17 cellular contexts compared by ENCODE assay signal in the genomic region with DNA sequence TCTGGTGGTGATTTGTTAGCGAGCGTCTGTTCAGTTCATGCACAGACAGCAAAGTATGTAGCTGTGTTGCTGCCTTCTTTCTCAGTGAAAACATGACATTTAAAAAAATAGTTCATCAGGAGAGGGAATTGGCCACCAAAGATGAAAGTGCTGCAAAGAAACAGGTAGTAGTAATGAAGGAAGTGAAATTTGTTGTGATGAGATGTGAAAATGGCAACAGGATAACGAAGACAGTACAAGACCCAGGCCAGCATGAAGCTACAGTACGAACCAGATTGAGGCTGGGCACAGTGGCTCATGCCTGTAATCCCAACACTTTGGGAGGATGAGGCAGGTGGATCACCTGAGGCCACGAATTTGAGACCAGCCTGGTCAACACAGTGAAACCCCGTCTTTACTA.
"Had no signal": no experiment of that assay in that cellular context is flagged by ENCODE, and none has a peak within 500 bp of the region (broad histone marks: within the 10 kb centered on the region; RNA-seq: fewer than 3 reads in every experiment).

No MANE protein-coding gene starts in this region.

- H3K9me3 Mint-ChIP-seq: activated naive CD8-positive, alpha-beta T cell treated with anti-CD3 and anti-CD28 coated beads, Interleukin-2, amount 50 U/mL, for 24 hours; natural killer cell treated with Interleukin-12 subunit alpha and Interleukin-12 subunit beta and Interleukin-15 and Interleukin-18, amount 100 ng/mL, for 72 hours had no signal

- ATAC-seq: activated naive CD8-positive, alpha-beta T cell treated with anti-CD3 and anti-CD28 coated beads, Interleukin-2, amount 50 U/mL, for 24 hours; left lobe of liver; natural killer cell treated with Interleukin-12 subunit alpha and Interleukin-12 subunit beta and Interleukin-15 and Interleukin-18, amount 100 ng/mL, for 72 hours had no signal

- H3K27ac Mint-ChIP-seq: activated naive CD4-positive, alpha-beta T cell treated with anti-CD3 and anti-CD28 coated beads for 36 hours; activated naive CD8-positive, alpha-beta T cell treated with anti-CD3 and anti-CD28 coated beads, Interleukin-2, amount 50 U/mL, for 24 hours; activated T-helper 2 cell treated with anti-CD3 and anti-CD28 coated beads, Interferon-gamma antibody, Interleukin-2, Interleukin-4, amounts not matched to agents 10 μg/mL and 5 μg/mL and 100 μg/mL, durations not matched to agents 14 hours and 24 hours and 36 hours; mesothelial cell of epicardium had no signal

- H3K27me3 Mint-ChIP-seq: activated naive CD8-positive, alpha-beta T cell treated with anti-CD3 and anti-CD28 coated beads, Interleukin-2, amount 50 U/mL, for 24 hours; natural killer cell treated with Interleukin-12 subunit alpha and Interleukin-12 subunit beta and Interleukin-15 and Interleukin-18, amount 100 ng/mL, for 72 hours had no signal

- H3K4me3 Mint-ChIP-seq: activated naive CD4-positive, alpha-beta T cell treated with anti-CD3 and anti-CD28 coated beads for 36 hours; activated naive CD8-positive, alpha-beta T cell treated with anti-CD3 and anti-CD28 coated beads, Interleukin-2, amount 50 U/mL, for 24 hours; mesothelial cell of epicardium; natural killer cell treated with Interleukin-12 subunit alpha and Interleukin-12 subunit beta and Interleukin-15 and Interleukin-18, amount 100 ng/mL, for 72 hours had no signal

- DNase-seq: activated CD4-positive, alpha-beta T cell treated with anti-CD3 and anti-CD28 coated beads, Interleukin-2, amount 50 U/mL, for 1 hour; activated naive CD4-positive, alpha-beta T cell treated with anti-CD3 and anti-CD28 coated beads for 36 hours; activated naive CD8-positive, alpha-beta T cell treated with anti-CD3 and anti-CD28 coated beads, Interleukin-2, amount 50 U/mL, for 24 hours; activated T-cell treated with anti-CD3 and anti-CD28 coated beads for 4 hours; anterior cingulate cortex; brain microvascular endothelial cell; cortex of kidney; kidney; spleen; stimulated activated CD4-positive, alpha-beta T cell treated with anti-CD3 and anti-CD28 coated beads, Interleukin-4, amount 100 ng/mL, for 4 hours; stimulated activated naive CD4-positive, alpha-beta T cell; T-helper 9 cell; thyroid gland had no signal
